Comparison of ENCODE assay signal across 32 cellular contexts in genomic region chr9:880725-881124, GRCh38. TPM values are rescaled to one million over a fixed set of nuclear protein-coding genes. Genes with fewer than 3 reads are reported as not detected.
DNase-seq lines count a peak whose midpoint lies in the region; ATAC-seq and TF ChIP-seq lines count a peak whose summit lies in the region.
"Had no signal": no experiment of that assay in that cellular context is flagged by ENCODE, and none has a peak within 500 bp of the region (broad histone marks: within the 10 kb centered on the region; RNA-seq: fewer than 3 reads in every experiment).

No MANE protein-coding gene starts in this region.

- no peaks in the 10 kb centered on the region for H3K79me2 ChIP-seq in MM.1S (ENCODE audit: low read length)

- no peaks in the 10 kb centered on the region for H3K9me2 ChIP-seq in MM.1S (replicated peaks; ENCODE audit: insufficient read depth, low read length)

- H2AFZ ChIP-seq in MM.1S (ENCODE audit: low read length), result no peak overlapping the region
- H2AFZ ChIP-seq: GM23248 had no signal

- H3K9me3 Mint-ChIP-seq in activated T-helper 2 cell treated with anti-CD3 and anti-CD28 coated beads, Interferon-gamma antibody, Interleukin-2, Interleukin-4, amounts not matched to agents 10 μg/mL and 5 μg/mL and 100 μg/mL, durations not matched to agents 14 hours and 24 hours and 36 hours, result no peaks in the 10 kb centered on the region
- no peaks in the 10 kb centered on the region for H3K9me3 Mint-ChIP-seq in natural killer cell treated with Interleukin-12 subunit alpha and Interleukin-12 subunit beta and Interleukin-15 and Interleukin-18, amount 100 ng/mL, for 72 hours
- no peaks in the 10 kb centered on the region for H3K9me3 Mint-ChIP-seq in activated CD4-positive, alpha-beta memory T cell treated with anti-CD3 and anti-CD28 coated beads for 36 hours
- H3K9me3 Mint-ChIP-seq: HFFc6; stimulated activated naive CD8-positive, alpha-beta T cell treated with anti-CD3 and anti-CD28 coated beads, Interleukin-15, Interleukin-2, amounts not matched to agents 100 ng/mL and 50 ng/mL, for 24 hours had no signal

- no peaks in the 10 kb centered on the region for H3K4me1 ChIP-seq in MM.1S (ENCODE audit: low read length)
- H3K4me1 ChIP-seq: Caco-2, esophagus muscularis mucosa, foreskin keratinocyte, Peyer's patch, right lobe of liver had no signal

- H3K4me3 ChIP-seq in MM.1S (ENCODE audit: low read length), result no peak overlapping the region
- H3K4me3 ChIP-seq: esophagus muscularis mucosa, GM23248, Peyer's patch, right lobe of liver had no signal

- DNase-seq in GM13976 (ENCODE audit: low spot score) (peak; percentile 29), GM20000 (ENCODE audit: low spot score) (peak; percentile 34), dermis blood vessel endothelial cell (no peak), MM.1S (no peak)
- peak; percentile 18 for DNase-seq in activated T-helper 2 cell treated with anti-CD3 and anti-CD28 coated beads, Interferon-gamma antibody, Interleukin-2, Interleukin-4, amounts not matched to agents 10 μg/mL and 5 μg/mL and 100 μg/mL, durations not matched to agents 14 hours and 24 hours and 36 hours (ENCODE audit: low spot score)
- peak; percentile 78 for DNase-seq in natural killer cell treated with Interleukin-12 subunit alpha and Interleukin-12 subunit beta and Interleukin-15 and Interleukin-18, amount 100 ng/mL, for 72 hours (ENCODE audit: low spot score)
- no peak for DNase-seq in activated CD4-positive, alpha-beta memory T cell treated with anti-CD3 and anti-CD28 coated beads for 36 hours
- DNase-seq: activated CD4-positive, alpha-beta T cell treated with anti-CD3 and anti-CD28 coated beads, Interleukin-2, amount 50 U/mL, for 1 hour; activated naive CD4-positive, alpha-beta T cell treated with Interleukin-2 at 50 U/mL for 16 hours; activated T-cell treated with anti-CD3 and anti-CD28 coated beads for 4 hours; anterior cingulate cortex; Caco-2; cortex of kidney; foreskin keratinocyte; GM23248; HFFc6; left colon; NCI-H1092 treated with DMSO at 0.1 percent for 48 hours; NCI-H187 treated with DMSO at 0.1 percent for 48 hours; NCI-H526; Peyer's patch; posterior cingulate gyrus; right lobe of liver; stimulated activated CD4-positive, alpha-beta T cell treated with anti-CD3 and anti-CD28 coated beads, Interleukin-4, amount 100 ng/mL, for 24 hours; SW 1271; T1000; WERI-Rb-1 had no signal

- H3K27me3 ChIP-seq in MM.1S (replicated peaks; ENCODE audit: insufficient read depth, low read length), result no peaks in the 10 kb centered on the region
- H3K27me3 ChIP-seq: Peyer's patch, right lobe of liver had no signal

- no peaks in the 10 kb centered on the region for H3K9me3 ChIP-seq in MM.1S (replicated peaks; ENCODE audit: insufficient read depth, low read length)
- H3K9me3 ChIP-seq: Caco-2, esophagus muscularis mucosa, Peyer's patch, right lobe of liver had no signal

- no peaks in the 10 kb centered on the region for H3F3A ChIP-seq in MM.1S (ENCODE audit: insufficient read depth, low read length)

- H3K27ac ChIP-seq in MM.1S (ENCODE audit: low read length), result no peak overlapping the region
- H3K27ac ChIP-seq: C4-2B, esophagus muscularis mucosa, foreskin keratinocyte, GM23248, Peyer's patch, right lobe of liver, WERI-Rb-1 had no signal

- intact Hi-C loops in activated T-helper 2 cell treated with anti-CD3 and anti-CD28 coated beads, Interferon-gamma antibody, Interleukin-2, Interleukin-4, amounts not matched to agents 10 μg/mL and 5 μg/mL and 100 μg/mL, durations not matched to agents 14 hours and 24 hours and 36 hours (cut with micrococcal nuclease), result no loop called here
- intact Hi-C loops in activated CD4-positive, alpha-beta memory T cell treated with anti-CD3 and anti-CD28 coated beads for 36 hours (cut with micrococcal nuclease), result no loop called here

- no peak overlapping the region for H3K4me3 Mint-ChIP-seq in activated T-helper 2 cell treated with anti-CD3 and anti-CD28 coated beads, Interferon-gamma antibody, Interleukin-2, Interleukin-4, amounts not matched to agents 10 μg/mL and 5 μg/mL and 100 μg/mL, durations not matched to agents 14 hours and 24 hours and 36 hours (ENCODE audit: low read depth)
- peak overlapping the region; percentile 65 for H3K4me3 Mint-ChIP-seq in natural killer cell treated with Interleukin-12 subunit alpha and Interleukin-12 subunit beta and Interleukin-15 and Interleukin-18, amount 100 ng/mL, for 72 hours
- H3K4me3 Mint-ChIP-seq in activated CD4-positive, alpha-beta memory T cell treated with anti-CD3 and anti-CD28 coated beads for 36 hours, result no peak overlapping the region
- H3K4me3 Mint-ChIP-seq: HFFc6; IgD-negative memory B cell; stimulated activated naive CD8-positive, alpha-beta T cell treated with anti-CD3 and anti-CD28 coated beads, Interleukin-15, Interleukin-2, amounts not matched to agents 100 ng/mL and 50 ng/mL, for 24 hours had no signal

- peaks cover 19% of the 10 kb centered on the region for H3K27me3 Mint-ChIP-seq in activated T-helper 2 cell treated with anti-CD3 and anti-CD28 coated beads, Interferon-gamma antibody, Interleukin-2, Interleukin-4, amounts not matched to agents 10 μg/mL and 5 μg/mL and 100 μg/mL, durations not matched to agents 14 hours and 24 hours and 36 hours (ENCODE audit: low read depth)
- peaks cover 17 to 36% of the 10 kb centered on the region in 2 donors for H3K27me3 Mint-ChIP-seq in natural killer cell treated with Interleukin-12 subunit alpha and Interleukin-12 subunit beta and Interleukin-15 and Interleukin-18, amount 100 ng/mL, for 72 hours
- peaks cover 31% of the 10 kb centered on the region for H3K27me3 Mint-ChIP-seq in activated CD4-positive, alpha-beta memory T cell treated with anti-CD3 and anti-CD28 coated beads for 36 hours

- H4K20me1 ChIP-seq in MM.1S (ENCODE audit: insufficient read depth, low read length), result no peaks in the 10 kb centered on the region

- peaks cover 18% of the 10 kb centered on the region for H3K4me1 Mint-ChIP-seq in activated T-helper 2 cell treated with anti-CD3 and anti-CD28 coated beads, Interferon-gamma antibody, Interleukin-2, Interleukin-4, amounts not matched to agents 10 μg/mL and 5 μg/mL and 100 μg/mL, durations not matched to agents 14 hours and 24 hours and 36 hours (ENCODE audit: low read depth)
- H3K4me1 Mint-ChIP-seq in natural killer cell treated with Interleukin-12 subunit alpha and Interleukin-12 subunit beta and Interleukin-15 and Interleukin-18, amount 100 ng/mL, for 72 hours (ENCODE audit: low read depth in 2 of 2), result peaks cover 34 to 43% of the 10 kb centered on the region in 2 donors
- H3K4me1 Mint-ChIP-seq in activated CD4-positive, alpha-beta memory T cell treated with anti-CD3 and anti-CD28 coated beads for 36 hours (ENCODE audit: low read depth), result peaks cover 3% of the 10 kb centered on the region
- H3K4me1 Mint-ChIP-seq: IgD-negative memory B cell had no signal

- POLR2A ChIA-PET in activated CD4-positive, alpha-beta memory T cell treated with anti-CD3 and anti-CD28 coated beads for 36 hours (lab: Charles Lee), result no interaction called here

- ATAC-seq in natural killer cell treated with Interleukin-12 subunit alpha and Interleukin-12 subunit beta and Interleukin-15 and Interleukin-18, amount 100 ng/mL, for 72 hours, result peak; percentile 89 to 90
- no peak for ATAC-seq in GM18907 (IDR thresholded peaks at IDR 0.05; ENCODE audit: unreplicated experiment)
- ATAC-seq: foreskin keratinocyte, left colon, right lobe of liver had no signal

- no peak overlapping the region for H3K27ac Mint-ChIP-seq in activated T-helper 2 cell treated with anti-CD3 and anti-CD28 coated beads, Interferon-gamma antibody, Interleukin-2, Interleukin-4, amounts not matched to agents 10 μg/mL and 5 μg/mL and 100 μg/mL, durations not matched to agents 14 hours and 24 hours and 36 hours
- peak overlapping the region in 1 of 2 donors; percentile 68 for H3K27ac Mint-ChIP-seq in natural killer cell treated with Interleukin-12 subunit alpha and Interleukin-12 subunit beta and Interleukin-15 and Interleukin-18, amount 100 ng/mL, for 72 hours
- H3K27ac Mint-ChIP-seq in activated CD4-positive, alpha-beta memory T cell treated with anti-CD3 and anti-CD28 coated beads for 36 hours, result no peak overlapping the region
- H3K27ac Mint-ChIP-seq: HFFc6; IgD-negative memory B cell; stimulated activated naive CD8-positive, alpha-beta T cell treated with anti-CD3 and anti-CD28 coated beads, Interleukin-15, Interleukin-2, amounts not matched to agents 100 ng/mL and 50 ng/mL, for 24 hours had no signal

- H3K36me3 Mint-ChIP-seq in activated T-helper 2 cell treated with anti-CD3 and anti-CD28 coated beads, Interferon-gamma antibody, Interleukin-2, Interleukin-4, amounts not matched to agents 10 μg/mL and 5 μg/mL and 100 μg/mL, durations not matched to agents 14 hours and 24 hours and 36 hours (ENCODE audit: low read depth), result no peaks in the 10 kb centered on the region
- no peaks in the 10 kb centered on the region for H3K36me3 Mint-ChIP-seq in natural killer cell treated with Interleukin-12 subunit alpha and Interleukin-12 subunit beta and Interleukin-15 and Interleukin-18, amount 100 ng/mL, for 72 hours
- H3K36me3 Mint-ChIP-seq in activated CD4-positive, alpha-beta memory T cell treated with anti-CD3 and anti-CD28 coated beads for 36 hours, result no peaks in the 10 kb centered on the region

- no peak overlapping the region for H3K9ac ChIP-seq in MM.1S (ENCODE audit: low read length)
- H3K9ac ChIP-seq: GM23248 had no signal

- CTCF ChIA-PET in activated CD4-positive, alpha-beta memory T cell treated with anti-CD3 and anti-CD28 coated beads for 36 hours (lab: Charles Lee), result interaction anchor here (2.0 kb wide), 1 partner anchor 13 kb away, joined by 5 read pairs; no protein-coding TSS in a partner anchor

- H3K4me2 ChIP-seq in MM.1S (ENCODE audit: low read depth, low read length), result no peak overlapping the region

- no peaks in the 10 kb centered on the region for H3K36me3 ChIP-seq in MM.1S (replicated peaks; ENCODE audit: insufficient read depth, low read length)
- H3K36me3 ChIP-seq: esophagus muscularis mucosa, Peyer's patch, right lobe of liver, WERI-Rb-1 had no signal

- in situ Hi-C loops in GM13976 (cut with MboI; ENCODE audit: low sequenced_read_pairs, unreplicated experiment), result no loop called here

- TF ChIP-seq CTCF in GM13976 (IDR thresholded peaks at IDR 0.05; ENCODE audit: borderline replicate concordance, control extremely low read depth, extremely low read depth, insufficient read depth, missing control alignments) (no peak), GM20000 (IDR thresholded peaks at IDR 0.05; ENCODE audit: extremely low read depth, missing control alignments) (no peak), MM.1S (IDR thresholded peaks at IDR 0.05; ENCODE audit: low read length) (no peak)

RNA-seq across cellular contexts. Expression of gene DMRT1, which starts 39.2 kb away (rescaled TPM):
- total RNA-seq in activated T-helper 2 cell treated with anti-CD3 and anti-CD28 coated beads, Interferon-gamma antibody, Interleukin-2, Interleukin-4, amounts not matched to agents 10 μg/mL and 5 μg/mL and 100 μg/mL, durations not matched to agents 14 hours and 24 hours and 36 hours, result not detected in 2 replicates
- not detected for total RNA-seq in natural killer cell treated with Interleukin-12 subunit alpha and Interleukin-12 subunit beta and Interleukin-15 and Interleukin-18, amount 100 ng/mL, for 72 hours
- total RNA-seq in dermis blood vessel endothelial cell, result not detected in 2 replicates
- not detected for total RNA-seq in activated CD4-positive, alpha-beta memory T cell treated with anti-CD3 and anti-CD28 coated beads for 36 hours
- total RNA-seq: Caco-2, esophagus muscularis mucosa, foreskin keratinocyte, GM23248, HFFc6, left colon, Peyer's patch, right lobe of liver had no signal

Comparison
In these comparisons a context has a peak if more than half of its experiments do, and no peak if none do; other contexts are left out.
1. DNase-seq: peak in GM13976 (single experiment), GM20000 (single experiment), activated T-helper 2 cell treated with anti-CD3 and anti-CD28 coated beads, Interferon-gamma antibody, Interleukin-2, Interleukin-4, amounts not matched to agents 10 μg/mL and 5 μg/mL and 100 μg/mL, durations not matched to agents 14 hours and 24 hours and 36 hours (single experiment) and natural killer cell treated with Interleukin-12 subunit alpha and Interleukin-12 subunit beta and Interleukin-15 and Interleukin-18, amount 100 ng/mL, for 72 hours (single experiment); none in dermis blood vessel endothelial cell (single experiment), activated CD4-positive, alpha-beta memory T cell treated with anti-CD3 and anti-CD28 coated beads for 36 hours (single experiment) and MM.1S (single experiment).